Comparison of ENCODE assay signal across 11 cellular contexts in genomic region chr15:29805043-29805707, GRCh38. TPM values are rescaled to one million over a fixed set of nuclear protein-coding genes. Genes with fewer than 3 reads are reported as not detected.
A peak's percentile ranks its signal among the peaks of the same experiment; 100 is the strongest.
DNase-seq lines count a peak whose midpoint lies in the region; TF ChIP-seq lines count a peak whose summit lies in the region.
"Had no signal": no experiment of that assay in that cellular context is flagged by ENCODE, and none has a peak within 500 bp of the region (broad histone marks: within the 10 kb centered on the region; RNA-seq: fewer than 3 reads in every experiment).

No MANE protein-coding gene starts in this region.

- H3K4me1 ChIP-seq in cardiac muscle cell (ENCODE audit: low read depth) (peaks cover 46% of the 10 kb centered on the region), trophoblast cell (ENCODE audit: control insufficient read depth in 1 of 2, insufficient read depth in 2 of 2, low read length in 2 of 2) (peaks cover 0 to 3% of the 10 kb centered on the region in 2 experiments)

- H3K4me3 ChIP-seq in astrocyte of the cerebellum (ENCODE audit: low read depth, low read length) = no peak overlapping the region
- no peak overlapping the region for H3K4me3 ChIP-seq in cardiac muscle cell
- H3K4me3 ChIP-seq in trophoblast cell (ENCODE audit: low read depth, low read length) = no peak overlapping the region

- no peak overlapping the region for H4K12ac ChIP-seq in trophoblast cell (ENCODE audit: low read depth, low read length)

- H3K36me3 ChIP-seq in cardiac muscle cell = no peaks in the 10 kb centered on the region
- H3K36me3 ChIP-seq in trophoblast cell (ENCODE audit: control insufficient read depth in 1 of 2, insufficient read depth in 2 of 2, low read length in 2 of 2) = no peaks in the 10 kb centered on the region
- H3K36me3 ChIP-seq: esophagus squamous epithelium had no signal

- DNase-seq in EL (peak; percentile 71), astrocyte of the cerebellum (ENCODE audit: low read depth) (peak; percentile 78), cardiac muscle cell (ENCODE audit: low read depth in 1 of 2, low spot score in 1 of 2) (peak in 1 of 2 donors; percentile 91), trophoblast cell (no peak), COLO668 (lab: John Stamatoyannopoulos, UW; ENCODE audit: unreplicated experiment) (no peak), SW480 (ENCODE audit: low spot score) (no peak), ACHN (no peak)
- no peak for DNase-seq in activated naive CD4-positive, alpha-beta T cell treated with anti-CD3 and anti-CD28 coated beads, Interleukin-2, amount 10 ng/mL, durations not matched to agents 7 days and 5 days
- DNase-seq: activated CD4-positive, alpha-beta T cell treated with anti-CD3 and anti-CD28 coated beads for 1 hour; esophagus squamous epithelium; NCI-H2107 had no signal

- no peak overlapping the region for H3K27ac Mint-ChIP-seq in activated naive CD4-positive, alpha-beta T cell treated with anti-CD3 and anti-CD28 coated beads, Interleukin-2, amount 10 ng/mL, durations not matched to agents 7 days and 5 days

- H3K18ac ChIP-seq in trophoblast cell (ENCODE audit: low read length) = no peak overlapping the region

- H3K79me1 ChIP-seq in trophoblast cell (ENCODE audit: low read length) = no peaks in the 10 kb centered on the region

- no peak overlapping the region for H2BK12ac ChIP-seq in trophoblast cell (ENCODE audit: low read length)

- H3K36me3 Mint-ChIP-seq in activated naive CD4-positive, alpha-beta T cell treated with anti-CD3 and anti-CD28 coated beads, Interleukin-2, amount 10 ng/mL, durations not matched to agents 7 days and 5 days = no peaks in the 10 kb centered on the region

- no peak overlapping the region for H3K4me2 ChIP-seq in trophoblast cell (ENCODE audit: low read length)

- no peaks in the 10 kb centered on the region for H3K9me3 Mint-ChIP-seq in activated naive CD4-positive, alpha-beta T cell treated with anti-CD3 and anti-CD28 coated beads, Interleukin-2, amount 10 ng/mL, durations not matched to agents 7 days and 5 days

- no peak overlapping the region for H3K23ac ChIP-seq in trophoblast cell (ENCODE audit: low read length)

- CTCF ChIA-PET in activated naive CD4-positive, alpha-beta T cell treated with anti-CD3 and anti-CD28 coated beads, Interleukin-2, amount 10 ng/mL, durations not matched to agents 7 days and 5 days (lab: Charles Lee) = no interaction called here

- H3K79me2 ChIP-seq in trophoblast cell (ENCODE audit: control insufficient read depth, insufficient read depth, low read length, poor library complexity) = no peaks in the 10 kb centered on the region

- no peak overlapping the region for H3K9ac ChIP-seq in trophoblast cell (ENCODE audit: low read length)

- no peak overlapping the region for H3K14ac ChIP-seq in trophoblast cell (ENCODE audit: low read length)

- peak overlapping the region; percentile 73 for H3K4ac ChIP-seq in trophoblast cell (ENCODE audit: low read depth, low read length)

- H4K91ac ChIP-seq in trophoblast cell (ENCODE audit: low read depth, low read length) = no peak overlapping the region

- in situ Hi-C loops in astrocyte of the cerebellum (cut with HindIII; ENCODE audit: low sequenced_read_pairs) (no loop called here), ACHN (cut with HindIII; ENCODE audit: low pct_ligation_motif_present, low pct_unique_long_range_greater_than_20kb, low sequenced_read_pairs) (no loop called here)

- no peak overlapping the region for H2AK5ac ChIP-seq in trophoblast cell (ENCODE audit: low read length)

- no peak overlapping the region for H4K8ac ChIP-seq in trophoblast cell (ENCODE audit: low read depth, low read length)

- H3K27me3 ChIP-seq in cardiac muscle cell = no peaks in the 10 kb centered on the region
- H3K27me3 ChIP-seq in trophoblast cell (ENCODE audit: insufficient read depth, low read length) = no peaks in the 10 kb centered on the region
- H3K27me3 ChIP-seq: esophagus squamous epithelium had no signal

- no peak overlapping the region for H2BK5ac ChIP-seq in trophoblast cell (ENCODE audit: low read depth, low read length, poor library complexity)

- no peak overlapping the region for H2BK120ac ChIP-seq in trophoblast cell (ENCODE audit: insufficient read depth, low read length, poor library complexity)

- H3K9me3 ChIP-seq in cardiac muscle cell (ENCODE audit: low read depth) (no peaks in the 10 kb centered on the region), trophoblast cell (ENCODE audit: insufficient read depth, low read depth, low read length) (no peaks in the 10 kb centered on the region)
- H3K9me3 ChIP-seq: esophagus squamous epithelium had no signal

- peaks cover 27% of the 10 kb centered on the region for H3K27me3 Mint-ChIP-seq in activated naive CD4-positive, alpha-beta T cell treated with anti-CD3 and anti-CD28 coated beads, Interleukin-2, amount 10 ng/mL, durations not matched to agents 7 days and 5 days

- H3K4me3 Mint-ChIP-seq in activated naive CD4-positive, alpha-beta T cell treated with anti-CD3 and anti-CD28 coated beads, Interleukin-2, amount 10 ng/mL, durations not matched to agents 7 days and 5 days = no peak overlapping the region

- TF ChIP-seq CTCF in astrocyte of the cerebellum (IDR thresholded peaks at IDR 0.05; ENCODE audit: low read depth, low read length, missing control alignments) (no peak), cardiac muscle cell (IDR thresholded peaks at IDR 0.05; ENCODE audit: low read depth, low read length) (no peak)

- peak overlapping the region; percentile 80 for H3K27ac ChIP-seq in cardiac muscle cell
- no peak overlapping the region for H3K27ac ChIP-seq in trophoblast cell (ENCODE audit: low read depth, low read length)

- no peaks in the 10 kb centered on the region for H3K4me1 Mint-ChIP-seq in activated naive CD4-positive, alpha-beta T cell treated with anti-CD3 and anti-CD28 coated beads, Interleukin-2, amount 10 ng/mL, durations not matched to agents 7 days and 5 days

- no CpG with 5 or more reads among the region's 1 CpG for WGBS in trophoblast cell (ENCODE audit: extremely low coverage, insufficient coverage, insufficient read length)

- no peak overlapping the region for H2AFZ ChIP-seq in trophoblast cell (ENCODE audit: insufficient read depth, low read length, poor library complexity)

RNA-seq across cellular contexts. Expression of gene TJP1, which starts 17.1 kb away (rescaled TPM):
- total RNA-seq in cardiac muscle cell = 76.2 and 93.9 TPM in 2 replicates
- 66.6 and 69.4 TPM in 2 replicates for polyA plus RNA-seq in cardiac muscle cell
- 85.2 and 88.6 TPM in 2 replicates for polyA plus RNA-seq in trophoblast cell (2013)

Comparison
In these comparisons a context has a peak if more than half of its experiments do, and no peak if none do; other contexts are left out.
1. DNase-seq: peak in EL (single experiment) and astrocyte of the cerebellum (single experiment); none in trophoblast cell (0 of 2), activated naive CD4-positive, alpha-beta T cell treated with anti-CD3 and anti-CD28 coated beads, Interleukin-2, amount 10 ng/mL, durations not matched to agents 7 days and 5 days (single experiment), COLO668 (single experiment), SW480 (single experiment) and ACHN (single experiment).